21 cellular contexts compared by ENCODE assay signal in genomic region chr11:98561877-98562395, GRCh38.
A peak's percentile ranks its signal among the peaks of the same experiment; 100 is the strongest.
DNase-seq lines count a peak whose midpoint lies in the region; ATAC-seq and TF ChIP-seq lines count a peak whose summit lies in the region.
"Had no signal": no experiment of that assay in that cellular context is flagged by ENCODE, and none has a peak within 500 bp of the region (broad histone marks: within the 10 kb centered on the region; RNA-seq: fewer than 3 reads in every experiment).

No MANE protein-coding gene starts in this region.

- intact Hi-C loops in IMR-90 (cut with micrococcal nuclease) (no loop called here), PC-9 (cut with micrococcal nuclease; ENCODE audit: unreplicated experiment) (no loop called here)

- POLR2A ChIA-PET in IMR-90 (lab: Charles Lee; ENCODE audit: unreplicated experiment) (no interaction called here), PC-9 (lab: Charles Lee; ENCODE audit: unreplicated experiment) (no interaction called here)

- H3F3A ChIP-seq in PC-9 (ENCODE audit: insufficient read depth, low read depth): no peaks in the 10 kb centered on the region

- CTCF ChIA-PET in IMR-90 (lab: Yijun Ruan, JAX): no interaction called here
- CTCF ChIA-PET in PC-9 (lab: Charles Lee): no interaction called here

- peak overlapping the region; percentile 35 for H3K27ac Mint-ChIP-seq in type B pancreatic cell
- H3K27ac Mint-ChIP-seq: CD14-positive monocyte; CD8-positive, alpha-beta memory T cell had no signal

- no peak overlapping the region for H2AK5ac ChIP-seq in IMR-90 (ENCODE audit: low read depth, low read length)

- no peaks in the 10 kb centered on the region for H3K27me3 Mint-ChIP-seq in type B pancreatic cell
- H3K27me3 Mint-ChIP-seq: CD8-positive, alpha-beta memory T cell had no signal

- no peaks in the 10 kb centered on the region for H3K4me1 Mint-ChIP-seq in type B pancreatic cell (ENCODE audit: unreplicated experiment)
- H3K4me1 Mint-ChIP-seq: CD14-positive monocyte; CD8-positive, alpha-beta memory T cell had no signal

- TF ChIP-seq RAD21 in IMR-90 (IDR thresholded peaks at IDR 0.05; ENCODE audit: low read length): no peak

- H3K14ac ChIP-seq in IMR-90 (replicated peaks; ENCODE audit: low read depth, low read length): no peak overlapping the region

- H2BK15ac ChIP-seq in IMR-90 (ENCODE audit: low read depth, low read length): no peak overlapping the region

- no peak overlapping the region for H4K8ac ChIP-seq in IMR-90 (ENCODE audit: low read depth in 2 of 2, low read length in 2 of 2)

- no peaks in the 10 kb centered on the region for H4K20me1 ChIP-seq in IMR-90 (ENCODE audit: insufficient read depth, low read length)
- no peaks in the 10 kb centered on the region for H4K20me1 ChIP-seq in PC-9 (ENCODE audit: insufficient read depth)

- no peaks in the 10 kb centered on the region for H3K79me1 ChIP-seq in IMR-90 (ENCODE audit: low read depth in 1 of 2, low read length in 2 of 2)

- no peak for TF ChIP-seq POLR2A in IMR-90 (IDR thresholded peaks at IDR 0.05; ENCODE audit: low read depth, low read length)

- dilution Hi-C loops in IMR-90 (cut with HindIII; ENCODE audit: low sequenced_read_pairs, unreplicated experiment): no loop called here

- no peak overlapping the region for H4K5ac ChIP-seq in IMR-90 (ENCODE audit: low read depth, low read length)

- BruUV-seq in IMR-90 (replicated peaks; lab: Mats Ljungman, UMichigan): no TSS peak
- BruUV-seq in PC-9 (replicated peaks; lab: Mats Ljungman, UMichigan): no TSS peak

- no peak overlapping the region for H2BK5ac ChIP-seq in IMR-90 (ENCODE audit: low read depth, low read length, poor library complexity, severe bottlenecking)

- H3K27ac ChIP-seq in IMR-90 (ENCODE audit: insufficient read depth, low read length) (no peak overlapping the region), PC-9 (no peak overlapping the region)
- H3K27ac ChIP-seq: GM23248, HL-60, SJCRH30 had no signal

- no peak overlapping the region for H3K23ac ChIP-seq in IMR-90 (ENCODE audit: low read depth, low read length)

- H3K27me3 ChIP-seq in IMR-90 (ENCODE audit: control insufficient read depth, insufficient read depth, low read length) (no peaks in the 10 kb centered on the region), PC-9 (ENCODE audit: insufficient read depth, low read depth) (no peaks in the 10 kb centered on the region)
- H3K27me3 ChIP-seq: BE2C, SJCRH30 had no signal

- no peaks in the 10 kb centered on the region for H3K9me2 ChIP-seq in PC-9 (ENCODE audit: insufficient read depth)

- H3K4me1 ChIP-seq in IMR-90 (ENCODE audit: control insufficient read depth, insufficient read depth, low read length) (no peaks in the 10 kb centered on the region), PC-9 (replicated peaks; ENCODE audit: insufficient read depth) (no peaks in the 10 kb centered on the region)
- H3K4me1 ChIP-seq: BE2C, SJCRH30 had no signal

- H2AFZ ChIP-seq in IMR-90 (replicated peaks; ENCODE audit: low read length, poor library complexity): no peak overlapping the region
- no peak overlapping the region for H2AFZ ChIP-seq in PC-9
- H2AFZ ChIP-seq: GM23248 had no signal

- H3K79me2 ChIP-seq in PC-9 (ENCODE audit: low read depth): no peaks in the 10 kb centered on the region

- no peak overlapping the region for H3K9ac ChIP-seq in IMR-90 (ENCODE audit: low read depth, low read length)
- H3K9ac ChIP-seq: GM23248 had no signal

- H3K56ac ChIP-seq in IMR-90 (ENCODE audit: extremely low read depth, insufficient read depth, low read length): no peak overlapping the region

- H3K4me3 ChIP-seq in IMR-90 (ENCODE audit: insufficient read depth, low read depth, low read length) (no peak overlapping the region), epithelial cell of esophagus (ENCODE audit: low read length) (no peak overlapping the region), PC-9 (no peak overlapping the region)
- H3K4me3 ChIP-seq: GM23248, SJCRH30 had no signal

- no peaks in the 10 kb centered on the region for H3K36me3 Mint-ChIP-seq in type B pancreatic cell
- H3K36me3 Mint-ChIP-seq: CD14-positive monocyte; CD8-positive, alpha-beta memory T cell had no signal

- no peaks in the 10 kb centered on the region for H3K9me3 Mint-ChIP-seq in type B pancreatic cell

- no peak overlapping the region for H2BK120ac ChIP-seq in IMR-90 (ENCODE audit: low read depth, low read length)

- H3K9me3 ChIP-seq in IMR-90 (ENCODE audit: control insufficient read depth, insufficient read depth, low read length): peaks cover 1% of the 10 kb centered on the region; the same call in 1 of the 2 replicates
- H3K9me3 ChIP-seq in PC-9 (ENCODE audit: insufficient read depth, low read depth): no peaks in the 10 kb centered on the region
- H3K9me3 ChIP-seq: BE2C, SJCRH30 had no signal

- DNase-seq in IMR-90 (no peak), SW480 (ENCODE audit: low spot score) (peak; percentile 50), epithelial cell of esophagus (ENCODE audit: low read depth) (peak; percentile 29), type B pancreatic cell (ENCODE audit: extremely low spot score, unreplicated experiment) (no peak), PC-9 (no peak), retina (no peak), ACHN (no peak)
- DNase-seq: BE2C; CD8-positive, alpha-beta memory T cell; GM23248; H7; KBM-7; MM.1S; NCI-H2029; NCI-H446 treated with DMSO at 0.1 percent for 48 hours; NCI-H526 treated with DMSO at 0.1 percent for 48 hours; SJCRH30 had no signal

- H3K4me3 Mint-ChIP-seq in type B pancreatic cell: no peak overlapping the region
- H3K4me3 Mint-ChIP-seq: CD14-positive monocyte; CD8-positive, alpha-beta memory T cell had no signal

- no peak overlapping the region for H3K4ac ChIP-seq in IMR-90 (ENCODE audit: low read depth, low read length)

- in situ Hi-C loops in IMR-90 (cut with MboI; ENCODE audit: low sequenced_read_pairs): no loop called here
- in situ Hi-C loops in ACHN (cut with HindIII; ENCODE audit: low pct_ligation_motif_present, low pct_unique_long_range_greater_than_20kb, low sequenced_read_pairs): no loop called here

- H4K91ac ChIP-seq in IMR-90 (ENCODE audit: insufficient read depth, low read depth, low read length): no peak overlapping the region

- TF ChIP-seq CTCF in IMR-90 (conservative IDR thresholded peaks at IDR 0.05; ENCODE audit: low read depth, low read length) (no peak), epithelial cell of esophagus (IDR thresholded peaks at IDR 0.05; ENCODE audit: insufficient read depth, low read depth, low read length, missing control alignments) (no peak), type B pancreatic cell (conservative IDR thresholded peaks at IDR 0.05) (no peak), PC-9 (conservative IDR thresholded peaks at IDR 0.05) (no peak)

- H3K9me1 ChIP-seq in IMR-90 (ENCODE audit: insufficient read depth, low read length): no peaks in the 10 kb centered on the region

- H3K4me2 ChIP-seq in IMR-90 (ENCODE audit: low read depth, low read length) (no peak overlapping the region), PC-9 (no peak overlapping the region)

- H2AK9ac ChIP-seq in IMR-90 (replicated peaks; ENCODE audit: low read depth, low read length, poor library complexity): no peak overlapping the region

- no peak for ATAC-seq in IMR-90 (ENCODE audit: low read depth)
- ATAC-seq: Right ventricle myocardium inferior, SK-N-SH treated with all-trans-retinoic acid at 6 μM for 48 hours had no signal

- no peak overlapping the region for H3K18ac ChIP-seq in IMR-90 (ENCODE audit: low read depth, low read length)

- H3K36me3 ChIP-seq in IMR-90 (ENCODE audit: control insufficient read depth, insufficient read depth, low read length): no peaks in the 10 kb centered on the region
- no peaks in the 10 kb centered on the region for H3K36me3 ChIP-seq in PC-9 (ENCODE audit: low read depth)
- H3K36me3 ChIP-seq: BE2C, SJCRH30 had no signal

- H2BK20ac ChIP-seq in IMR-90 (ENCODE audit: low read depth, low read length): no peak overlapping the region

TF ChIP-seq in IMR-90, 13 proteins besides CTCF, POLR2A, EP300 and RAD21:
- TF ChIP-seq RCOR1 (IDR thresholded peaks at IDR 0.05; ENCODE audit: insufficient replicate concordance, low read length): no peak
- TF ChIP-seq MAFK (IDR thresholded peaks at IDR 0.05; ENCODE audit: low read depth, low read length): peak; percentile 52; the same call in 1 of the 2 replicates

Comparison
In these comparisons a context has a peak if more than half of its experiments do, and no peak if none do; other contexts are left out.
1. DNase-seq: peak in SW480 (single experiment) and epithelial cell of esophagus (single experiment); none in IMR-90 (single experiment), type B pancreatic cell (single experiment), PC-9 (0 of 2), retina (single experiment) and ACHN (single experiment).